ENCODE assay signal across 8 cellular contexts in genomic region chr1:67713071-67713806, GRCh38. TPM values are rescaled to one million over a fixed set of nuclear protein-coding genes. Genes with fewer than 3 reads are reported as not detected.
A peak's percentile ranks its signal among the peaks of the same experiment; 100 is the strongest.
DNase-seq lines count a peak whose midpoint lies in the region; TF ChIP-seq lines count a peak whose summit lies in the region.

No MANE protein-coding gene starts in this region.

- H3K4me3 ChIP-seq in astrocyte of the cerebellum (ENCODE audit: low read depth, low read length) (no peak overlapping the region), mucosa of rectum (ENCODE audit: low read length in 2 of 2) (no peak overlapping the region)

- peak overlapping the region; percentile 4 to 48 for H3K9ac ChIP-seq in mucosa of rectum (ENCODE audit: low read depth in 1 of 2, low read length in 2 of 2)

- in situ Hi-C loops in astrocyte of the cerebellum (cut with HindIII; ENCODE audit: low sequenced_read_pairs) = no loop called here

- TF ChIP-seq CTCF in astrocyte of the cerebellum (IDR thresholded peaks at IDR 0.05; ENCODE audit: low read depth, low read length, missing control alignments) = no peak

- no peaks in the 10 kb centered on the region for H3K27me3 ChIP-seq in mucosa of rectum (ENCODE audit: control insufficient read depth in 2 of 2, insufficient read depth in 2 of 2, low read length in 2 of 2)

- H3K9me3 ChIP-seq in mucosa of rectum (ENCODE audit: control insufficient read depth in 2 of 2, low read length in 2 of 2) = no peaks in the 10 kb centered on the region

- DNase-seq in EH (ENCODE audit: low read depth) (peak; percentile 90), NCI-H2081 (lab: John Stamatoyannopoulos, UW) (peak; percentile 90 to 98), astrocyte of the cerebellum (ENCODE audit: low read depth) (peak; percentile 81), NK-92 (lab: John Stamatoyannopoulos, UW; ENCODE audit: unreplicated experiment) (no peak), mesenteric fat pad (ENCODE audit: low spot score) (no peak), NCI-H524 treated with DMSO at 0.1 percent for 48 hours (lab: John Stamatoyannopoulos, UW) (no peak)
- no peak for DNase-seq in stimulated activated CD4-positive, alpha-beta T cell treated with anti-CD3 and anti-CD28 coated beads, Interleukin-4, amount 100 ng/mL, for 1 hour

- peaks cover 57 to 81% of the 10 kb centered on the region in 2 donors for H3K4me1 ChIP-seq in mucosa of rectum (ENCODE audit: control insufficient read depth in 2 of 2, insufficient read depth in 2 of 2, low read length in 2 of 2)

- no peaks in the 10 kb centered on the region for H3K36me3 ChIP-seq in mucosa of rectum (ENCODE audit: control insufficient read depth in 2 of 2, insufficient read depth in 2 of 2, low read length in 2 of 2)

- peak overlapping the region; percentile 61 to 81 for H3K27ac ChIP-seq in mucosa of rectum (ENCODE audit: low read depth in 2 of 2, low read length in 2 of 2)

RNA-seq across cellular contexts. Expression of gene GADD45A, which starts 28.2 kb away (rescaled TPM):
- 110 TPM for total RNA-seq in mesenteric fat pad

Comparison
In these comparisons a context has a peak if more than half of its experiments do, and no peak if none do; other contexts are left out.
1. DNase-seq: peak in EH (single experiment), NCI-H2081 (2 of 2) and astrocyte of the cerebellum (single experiment); none in NK-92 (single experiment), mesenteric fat pad (single experiment), stimulated activated CD4-positive, alpha-beta T cell treated with anti-CD3 and anti-CD28 coated beads, Interleukin-4, amount 100 ng/mL, for 1 hour (single experiment) and NCI-H524 treated with DMSO at 0.1 percent for 48 hours (single experiment).